In genomic region chr1:17502326-17502778, GRCh38 we compare ENCODE assay signal across 9 cellular contexts. TPM values are rescaled to one million over a fixed set of nuclear protein-coding genes. Genes with fewer than 3 reads are reported as not detected.
DNase-seq lines count a peak whose midpoint lies in the region; ATAC-seq, FAIRE-seq and TF ChIP-seq lines count a peak whose summit lies in the region.
"Had no signal": no experiment of that assay in that cellular context is flagged by ENCODE, and none has a peak within 500 bp of the region (broad histone marks: within the 10 kb centered on the region; RNA-seq: fewer than 3 reads in every experiment).

No MANE protein-coding gene starts in this region.

- no peaks in the 10 kb centered on the region for H3K36me3 Mint-ChIP-seq in astrocyte (ENCODE audit: low read depth, unreplicated experiment)
- H3K36me3 Mint-ChIP-seq: activated naive CD4-positive, alpha-beta T cell treated with anti-CD3 and anti-CD28 coated beads, Interleukin-2, amount 50 U/mL, for 24 hours had no signal

- H3K36me3 ChIP-seq in MG63 (no peaks in the 10 kb centered on the region), SJSA1 (no peaks in the 10 kb centered on the region), astrocyte (ENCODE audit: insufficient read depth, low read length) (no peaks in the 10 kb centered on the region), hepatocyte (replicated peaks; ENCODE audit: insufficient read depth, low read depth) (no peaks in the 10 kb centered on the region)

- H3K9ac ChIP-seq in astrocyte (ENCODE audit: low read length) = no peak overlapping the region

- H3K4me1 ChIP-seq in SJSA1 (replicated peaks) (no peaks in the 10 kb centered on the region), astrocyte (ENCODE audit: insufficient read depth, low read length) (no peaks in the 10 kb centered on the region), hepatocyte (ENCODE audit: insufficient read depth) (no peaks in the 10 kb centered on the region)

- H3K4me3 Mint-ChIP-seq in astrocyte (ENCODE audit: unreplicated experiment) = no peak overlapping the region
- H3K4me3 Mint-ChIP-seq: activated naive CD4-positive, alpha-beta T cell treated with anti-CD3 and anti-CD28 coated beads, Interleukin-2, amount 50 U/mL, for 24 hours had no signal

- no peak overlapping the region for H2AFZ ChIP-seq in astrocyte (ENCODE audit: low read depth, low read length)
- H2AFZ ChIP-seq in hepatocyte = no peak overlapping the region

- 12% methylated on average over 12 of the region's 12 CpGs for WGBS in hepatocyte (ENCODE audit: low lambda C conversion rate, missing lambda C conversion rate)

- no peak for ATAC-seq in GM21717 (IDR thresholded peaks at IDR 0.05; ENCODE audit: unreplicated experiment)
- no peak for ATAC-seq in GM18502 (IDR thresholded peaks at IDR 0.05; ENCODE audit: poor library complexity, unreplicated experiment)

- H3K9me3 Mint-ChIP-seq in astrocyte (ENCODE audit: unreplicated experiment) = no peaks in the 10 kb centered on the region
- H3K9me3 Mint-ChIP-seq: activated naive CD4-positive, alpha-beta T cell treated with anti-CD3 and anti-CD28 coated beads, Interleukin-2, amount 50 U/mL, for 24 hours had no signal

- H3K27ac Mint-ChIP-seq in astrocyte (ENCODE audit: unreplicated experiment) = no peak overlapping the region
- H3K27ac Mint-ChIP-seq: activated naive CD4-positive, alpha-beta T cell treated with anti-CD3 and anti-CD28 coated beads, Interleukin-2, amount 50 U/mL, for 24 hours had no signal

- no peaks in the 10 kb centered on the region for H3K9me2 ChIP-seq in hepatocyte (replicated peaks; ENCODE audit: insufficient read depth)

- H3K27me3 ChIP-seq in MG63 = no peaks in the 10 kb centered on the region
- peaks cover 9% of the 10 kb centered on the region; the same call in 1 of the 2 replicates for H3K27me3 ChIP-seq in SJSA1 (replicated peaks)
- peaks cover 8% of the 10 kb centered on the region for H3K27me3 ChIP-seq in astrocyte (ENCODE audit: insufficient read depth, low read length)
- H3K27me3 ChIP-seq in hepatocyte = no peaks in the 10 kb centered on the region

- H4K20me1 ChIP-seq in astrocyte (ENCODE audit: insufficient read depth, low read length) (no peaks in the 10 kb centered on the region), hepatocyte (ENCODE audit: insufficient read depth, poor library complexity, severe bottlenecking) (no peaks in the 10 kb centered on the region)

- no peaks in the 10 kb centered on the region for H3K4me1 Mint-ChIP-seq in astrocyte (ENCODE audit: low read depth, unreplicated experiment)
- H3K4me1 Mint-ChIP-seq: activated naive CD4-positive, alpha-beta T cell treated with anti-CD3 and anti-CD28 coated beads, Interleukin-2, amount 50 U/mL, for 24 hours had no signal

- H3K4me2 ChIP-seq in astrocyte (ENCODE audit: low read length) (peak overlapping the region; percentile 13), hepatocyte (no peak overlapping the region)

- H3K27ac ChIP-seq in SJSA1 (no peak overlapping the region), astrocyte (ENCODE audit: low read depth, low read length) (no peak overlapping the region), hepatocyte (no peak overlapping the region)

- DNase-seq in GM03348 (ENCODE audit: low spot score) (peak; percentile 92), MG63 (peak; percentile 73), SJSA1 (ENCODE audit: low read depth in 1 of 2, low spot score in 2 of 2) (peak; percentile 61 to 80), astrocyte (ENCODE audit: low read depth) (peak; percentile 64), hepatocyte (ENCODE audit: low spot score) (peak; percentile 92), retina (peak; percentile 87)

- TF ChIP-seq CTCF in astrocyte (IDR thresholded peaks at IDR 0.05; ENCODE audit: insufficient read depth, low read depth, low read length) (peak; percentile 86), hepatocyte (IDR thresholded peaks at IDR 0.05; ENCODE audit: poor library complexity) (peak; percentile 91)

- H3K4me3 ChIP-seq in MG63 (no peak overlapping the region), SJSA1 (no peak overlapping the region), astrocyte (ENCODE audit: insufficient read depth, low read depth, low read length) (no peak overlapping the region), hepatocyte (no peak overlapping the region)

- H3K79me2 ChIP-seq in astrocyte (ENCODE audit: insufficient read depth, low read length) = no peaks in the 10 kb centered on the region
- H3K79me2 ChIP-seq in hepatocyte = no peaks in the 10 kb centered on the region

- H3K9me3 ChIP-seq in MG63 (no peaks in the 10 kb centered on the region), SJSA1 (replicated peaks) (no peaks in the 10 kb centered on the region), astrocyte (ENCODE audit: insufficient read depth, low read depth, low read length) (no peaks in the 10 kb centered on the region), hepatocyte (ENCODE audit: low read depth) (no peaks in the 10 kb centered on the region)

- FAIRE-seq in astrocyte (lab: Jason Lieb, UNC) = no peak

- H3K27me3 Mint-ChIP-seq in astrocyte (ENCODE audit: low read depth, unreplicated experiment) = peaks cover 5% of the 10 kb centered on the region

RNA-seq across cellular contexts. Expression of gene ARHGEF10L, which starts 37.1 kb away (rescaled TPM):
- total RNA-seq in MG63 (2014; rRNA removed; shearing (Covaris generic); ENCODE audit: low replicate concordance) = 7.6 and 15.9 TPM in 2 replicates
- 12.8 and 13.6 TPM in 2 replicates for total RNA-seq in SJSA1 (2014; rRNA removed; shearing (Covaris generic))
- total RNA-seq in astrocyte (14.2 and 15.7 TPM in 2 replicates), hepatocyte (33.0 and 48.3 TPM in 2 replicates)
- polyA plus RNA-seq in hepatocyte = 40.4 and 48.2 TPM in 2 replicates
